Comparison of ENCODE assay signal across 8 cellular contexts in the genomic region with DNA sequence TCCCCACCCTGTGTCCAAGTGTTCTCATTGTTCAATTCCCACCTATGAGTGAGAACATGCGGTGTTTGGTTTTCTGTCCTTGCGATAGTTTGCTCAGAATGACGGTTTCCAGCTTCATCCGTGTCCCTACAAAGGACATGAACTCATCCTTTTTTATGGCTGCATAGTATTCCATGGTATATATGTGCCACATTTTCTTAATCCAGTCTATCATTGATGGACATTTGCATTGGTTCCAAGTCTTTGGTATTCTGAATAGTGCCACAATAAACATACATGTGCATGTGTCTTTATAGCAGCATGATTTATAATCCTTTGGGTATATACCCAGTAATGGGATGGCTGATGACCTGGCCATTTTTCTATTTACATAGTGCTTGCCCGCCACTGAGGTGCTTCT. TPM values are rescaled to one million over a fixed set of nuclear protein-coding genes. Genes with fewer than 3 reads are reported as not detected.
DNase-seq lines count a peak whose midpoint lies in the region; ATAC-seq, FAIRE-seq and TF ChIP-seq lines count a peak whose summit lies in the region.
"Not testable (repeated sequence)": the region's sequence is repeated elsewhere in the genome, so short reads cannot be mapped to it uniquely, and the experiment has no call there.

No MANE protein-coding gene starts in this region.

- H3K79me2 ChIP-seq in Loucy (ENCODE audit: insufficient read depth, low read length) (peaks cover 41% of the 10 kb centered on the region), HepG2 (ENCODE audit: insufficient read depth, low read length) (peaks cover 26% of the 10 kb centered on the region), osteoblast (ENCODE audit: insufficient read depth, low read length) (peaks cover 28% of the 10 kb centered on the region)

- H3K36me3 ChIP-seq in Loucy (ENCODE audit: insufficient read depth, low read length); endodermal cell (ENCODE audit: control insufficient read depth, insufficient read depth, low read length); HepG2 (replicated peaks in 1 of 2; ENCODE audit: control insufficient read depth in 1 of 2, insufficient read depth in 2 of 2, low read length in 2 of 2); osteoblast (ENCODE audit: insufficient read depth, low read length); thoracic aorta: not testable (repeated sequence)

- H3K9me3 ChIP-seq in CD4-positive, alpha-beta T cell (ENCODE audit: control insufficient read depth, low read length); Loucy (ENCODE audit: insufficient read depth, low read depth, low read length); endodermal cell (ENCODE audit: control insufficient read depth, low read length); HepG2 (ENCODE audit: low read length); osteoblast (ENCODE audit: low read depth, low read length); thoracic aorta: not testable (repeated sequence)

- H3K4me1 Mint-ChIP-seq in CD4-positive, alpha-beta T cell (ENCODE audit: low read depth): peaks cover 50% of the 10 kb centered on the region
- H3K4me1 Mint-ChIP-seq in activated naive CD8-positive, alpha-beta T cell treated with anti-CD3 and anti-CD28 coated beads for 36 hours: peaks cover 42% of the 10 kb centered on the region
- not testable (repeated sequence) for H3K4me1 Mint-ChIP-seq in endodermal cell

- not testable (repeated sequence) for FAIRE-seq in HepG2 (lab: Jason Lieb, UNC)

- H3K4me3 ChIP-seq in Loucy (ENCODE audit: low read length, poor library complexity, severe bottlenecking) (peak overlapping the region; percentile 93), WI38 (ENCODE audit: low read depth, low read length) (peak overlapping the region; percentile 92; the same call in 1 of the 2 replicates), endodermal cell (ENCODE audit: low read length) (peak overlapping the region; percentile 88), HepG2 (replicated peaks in 1 of 3; ENCODE audit: insufficient read depth in 1 of 3, low read depth in 2 of 3, low read length in 3 of 3) (peak overlapping the region; percentile 86 to 97 (median 90); a peak in 3 of 6 replicates), thoracic aorta (peak overlapping the region; percentile 95)
- H3K4me3 ChIP-seq in osteoblast (ENCODE audit: insufficient read depth, low read length): not testable (repeated sequence)

- H3K27me3 Mint-ChIP-seq in CD4-positive, alpha-beta T cell; activated naive CD8-positive, alpha-beta T cell treated with anti-CD3 and anti-CD28 coated beads for 36 hours; endodermal cell (ENCODE audit: insufficient read depth): not testable (repeated sequence)

- peak overlapping the region; percentile 93 for H3K4me3 Mint-ChIP-seq in CD4-positive, alpha-beta T cell
- peak overlapping the region; percentile 90 for H3K4me3 Mint-ChIP-seq in activated naive CD8-positive, alpha-beta T cell treated with anti-CD3 and anti-CD28 coated beads for 36 hours
- H3K4me3 Mint-ChIP-seq in endodermal cell: peak overlapping the region; percentile 86

- POLR2A ChIA-PET in CD4-positive, alpha-beta T cell (lab: Charles Lee): interaction anchor here (1.5 to 5.8 kb wide), 7 partner anchors 13 to 373 kb away, joined by 4 to 132 read pairs (median 9); a partner anchor contains a TSS
- POLR2A ChIA-PET in HepG2 (lab: Yijun Ruan, JAX): interaction anchor here (2.1 kb wide), 1 partner anchor 26 kb away, joined by 13 read pairs; no protein-coding TSS in a partner anchor

- H2AFZ ChIP-seq in Loucy (ENCODE audit: low read length); HepG2 (ENCODE audit: low read length); osteoblast (ENCODE audit: low read length): not testable (repeated sequence)

- CTCF ChIA-PET in CD4-positive, alpha-beta T cell (lab: Charles Lee); HepG2 (lab: Yijun Ruan, JAX; ENCODE audit: low intra/inter-chr PET ratio, low total read pairs): not testable (repeated sequence)

- H3K9ac ChIP-seq in Loucy (ENCODE audit: low read depth, low read length, poor library complexity, severe bottlenecking); endodermal cell (ENCODE audit: extremely low read depth, low read length, poor library complexity, severe bottlenecking): not testable (repeated sequence)
- peak overlapping the region; percentile 94; the same call in 1 of the 2 replicates for H3K9ac ChIP-seq in HepG2 (ENCODE audit: insufficient read depth, low read depth, low read length)

- TF ChIP-seq EP300 in HepG2 (IDR thresholded peaks at IDR 0.05; ENCODE audit: low read depth in 2 of 2, low read length in 2 of 2); HepG2 (CRISPR knock-in tag; IDR thresholded peaks at IDR 0.05; ENCODE audit: borderline replicate concordance): not testable (repeated sequence)

- H3K4me1 ChIP-seq in Loucy (ENCODE audit: insufficient read depth, low read length, poor library complexity, severe bottlenecking) (peaks cover 23% of the 10 kb centered on the region), HepG2 (ENCODE audit: insufficient read depth, low read length) (peaks cover 25% of the 10 kb centered on the region), osteoblast (ENCODE audit: insufficient read depth, low read length) (peaks cover 26% of the 10 kb centered on the region), thoracic aorta (ENCODE audit: control insufficient read depth in 1 of 2, low read depth in 2 of 2) (peaks cover 9 to 35% of the 10 kb centered on the region in 2 donors)
- not testable (repeated sequence) for H3K4me1 ChIP-seq in endodermal cell (ENCODE audit: control insufficient read depth, insufficient read depth, low read length)

- WGBS in endodermal cell (ENCODE audit: insufficient coverage in 1 of 2, insufficient read length in 1 of 2), 2 experiments: 45% methylated on average over 1 of the region's 5 CpGs; no CpG with 5 or more reads in 1 of the 2 experiments
- WGBS in HepG2 (ENCODE audit: low lambda C conversion rate): 38% methylated on average over 5 of the region's 5 CpGs

- not testable (repeated sequence) for TF ChIP-seq POLR2A in HepG2 (IDR thresholded peaks at IDR 0.05; ENCODE audit: insufficient read depth in 1 of 2, low read depth in 2 of 2, low read length in 2 of 2)

- not testable (repeated sequence) for TF ChIP-seq RAD21 in HepG2 (CRISPR knock-in tag; IDR thresholded peaks at IDR 0.05)

- not testable (repeated sequence) for TF ChIP-seq CTCF in CD4-positive, alpha-beta T cell (IDR thresholded peaks at IDR 0.05); Loucy (conservative IDR thresholded peaks at IDR 0.05; ENCODE audit: low read length); WI38 (IDR thresholded peaks at IDR 0.05; ENCODE audit: low read depth, low read length); endodermal cell (conservative IDR thresholded peaks at IDR 0.05); HepG2 (CRISPR knock-in tag; IDR thresholded peaks at IDR 0.05); osteoblast (IDR thresholded peaks at IDR 0.05; ENCODE audit: extremely low read depth, low read depth, low read length); thoracic aorta (IDR thresholded peaks at IDR 0.05)

- not testable (repeated sequence) for DNase-seq in CD4-positive, alpha-beta T cell; activated naive CD8-positive, alpha-beta T cell treated with anti-CD3 and anti-CD28 coated beads for 36 hours; endodermal cell; HepG2 (ENCODE audit: low spot score); osteoblast (ENCODE audit: insufficient read length, low spot score, missing footprints); thoracic aorta (ENCODE audit: low spot score)

- not testable (repeated sequence) for H3K9me2 ChIP-seq in Loucy (replicated peaks; ENCODE audit: low read depth, low read length)

- peak overlapping the region; percentile 99 for H3K4me2 ChIP-seq in Loucy (ENCODE audit: low read depth, low read length, poor library complexity, severe bottlenecking)
- H3K4me2 ChIP-seq in HepG2 (ENCODE audit: low read depth, low read length): peak overlapping the region; percentile 92
- peak overlapping the region; percentile 92 for H3K4me2 ChIP-seq in osteoblast (ENCODE audit: insufficient read depth, low read length)

- intact Hi-C loops in CD4-positive, alpha-beta T cell (cut with DNase I, micrococcal nuclease): loop anchor here in 1 of 2 experiments (10.0 kb wide), 4 partner anchors 71 to 1591 kb away; a partner anchor contains a TSS
- intact Hi-C loops in HepG2 (cut with micrococcal nuclease; ENCODE audit: unreplicated experiment): not testable (repeated sequence)

- H3F3A ChIP-seq in Loucy (ENCODE audit: low read depth): not testable (repeated sequence)

- H3K27me3 ChIP-seq in CD4-positive, alpha-beta T cell (ENCODE audit: control insufficient read depth, insufficient read depth, low read length); Loucy (ENCODE audit: insufficient read depth, low read length, poor library complexity, severe bottlenecking); endodermal cell (ENCODE audit: control insufficient read depth, insufficient read depth, low read length, poor library complexity, severe bottlenecking); HepG2 (ENCODE audit: control insufficient read depth in 1 of 2, insufficient read depth in 2 of 2, low read length in 2 of 2); thoracic aorta (replicated peaks; ENCODE audit: insufficient read depth): not testable (repeated sequence)
- peaks cover 10% of the 10 kb centered on the region for H3K27me3 ChIP-seq in osteoblast (ENCODE audit: insufficient read depth, low read length)

- peaks cover 11% of the 10 kb centered on the region for H4K20me1 ChIP-seq in Loucy (ENCODE audit: insufficient read depth, low read length, poor library complexity, severe bottlenecking)
- not testable (repeated sequence) for H4K20me1 ChIP-seq in HepG2 (ENCODE audit: insufficient read depth, low read length); osteoblast (ENCODE audit: insufficient read depth, low read length)

- peak overlapping the region; percentile 99 for H3K27ac ChIP-seq in CD4-positive, alpha-beta T cell (ENCODE audit: low read depth, low read length)
- H3K27ac ChIP-seq in endodermal cell (ENCODE audit: low read depth, low read length); osteoblast (ENCODE audit: low read depth, low read length); thoracic aorta: not testable (repeated sequence)
- H3K27ac ChIP-seq in HepG2 (ENCODE audit: extremely low read length, insufficient read depth, low read length): peak overlapping the region; percentile 78

- BruUV-seq in HepG2 (replicated peaks; lab: Mats Ljungman, UMichigan): not testable (repeated sequence)

- in situ Hi-C loops in HepG2 (cut with HindIII; ENCODE audit: extremely low pct_ligation_motif_present, low pct_unique_long_range_greater_than_20kb): not testable (repeated sequence)

- ATAC-seq in CD4-positive, alpha-beta T cell (ENCODE audit: poor library complexity); HepG2; thoracic aorta (ENCODE audit: insufficient number of reproducible peaks, low FRiP score, low read depth): not testable (repeated sequence)

- not testable (repeated sequence) for H3K9me3 Mint-ChIP-seq in CD4-positive, alpha-beta T cell; activated naive CD8-positive, alpha-beta T cell treated with anti-CD3 and anti-CD28 coated beads for 36 hours; endodermal cell

- peak overlapping the region; percentile 88 for H3K27ac Mint-ChIP-seq in CD4-positive, alpha-beta T cell
- H3K27ac Mint-ChIP-seq in activated naive CD8-positive, alpha-beta T cell treated with anti-CD3 and anti-CD28 coated beads for 36 hours; endodermal cell: not testable (repeated sequence)

- peaks cover 40% of the 10 kb centered on the region for H3K36me3 Mint-ChIP-seq in CD4-positive, alpha-beta T cell (ENCODE audit: low read depth)
- peaks cover 33% of the 10 kb centered on the region for H3K36me3 Mint-ChIP-seq in activated naive CD8-positive, alpha-beta T cell treated with anti-CD3 and anti-CD28 coated beads for 36 hours
- not testable (repeated sequence) for H3K36me3 Mint-ChIP-seq in endodermal cell (ENCODE audit: low read depth)

RNA-seq across cellular contexts. Expression of a gene that starts 0.8 kb away (rescaled TPM):
- 10 to 100 TPM; 50.1 to 54.0 TPM for total RNA-seq in CD4-positive, alpha-beta T cell
- total RNA-seq in activated naive CD8-positive, alpha-beta T cell treated with anti-CD3 and anti-CD28 coated beads for 36 hours: 10 to 100 TPM; 49.8 to 59.2 TPM
- total RNA-seq in endodermal cell (10 to 100 TPM; 56.7 to 63.2 TPM), HepG2 (2016; rRNA removed; fragmentation: Illumina TruSeq; extraction: Trizol) (72.1 and 74.4 TPM in 2 replicates), osteoblast (79.6 and 100 TPM in 2 replicates), thoracic aorta (100 to 1,000 TPM; 115 to 128 TPM)
- polyA plus RNA-seq in endodermal cell (2013, experiment 1 of 2): 48.4 TPM
- 36.6 TPM for polyA plus RNA-seq in endodermal cell (2013, experiment 2 of 2)
- total RNA-seq in HepG2 (2016; cell fraction: cytosol; rRNA removed; fragmentation: Illumina TruSeq; extraction: Trizol; ENCODE audit: low read depth): 16.5 and 18.5 TPM in 2 replicates
- 75.0 and 76.5 TPM in 2 replicates for total RNA-seq in HepG2 (2016; cell fraction: insoluble cytoplasmic fraction; rRNA removed; fragmentation: Illumina TruSeq; extraction: Trizol)
- 23.3 and 30.6 TPM in 2 replicates for total RNA-seq in HepG2 (2016; cell fraction: membrane; rRNA removed; fragmentation: Illumina TruSeq; extraction: Trizol)
- 35.7 and 40.9 TPM in 2 replicates for total RNA-seq in HepG2 (2016; cell fraction: nucleus; rRNA removed; fragmentation: Illumina TruSeq; extraction: Trizol)
- 35.8 and 41.1 TPM in 2 replicates for polyA plus RNA-seq in HepG2 (2011; rRNA removed)
- 27.6 and 35.9 TPM in 2 replicates for polyA plus RNA-seq in HepG2 (2011; cell fraction: cytosol; rRNA removed)
- polyA plus RNA-seq in HepG2 (2011; cell fraction: nucleus; rRNA removed): 20.8 and 25.4 TPM in 2 replicates
- 23.0 and 52.4 TPM in 2 replicates for polyA plus RNA-seq in HepG2 (2012)
- 22.9 and 25.5 TPM in 2 replicates for polyA plus RNA-seq in HepG2 (2016; cell fraction: cytosol; fragmentation: Illumina TruSeq; extraction: Trizol; ENCODE audit: low read depth)
- 67.0 and 70.3 TPM in 2 replicates for polyA plus RNA-seq in HepG2 (2016; cell fraction: insoluble cytoplasmic fraction; fragmentation: Illumina TruSeq; extraction: Trizol; ENCODE audit: low read depth)
- polyA plus RNA-seq in HepG2 (2016; cell fraction: membrane; fragmentation: Illumina TruSeq; extraction: Trizol; ENCODE audit: low read depth): 24.8 and 25.8 TPM in 2 replicates
- 44.4 and 74.3 TPM in 2 replicates for polyA plus RNA-seq in HepG2 (2016; cell fraction: nucleus; fragmentation: Illumina TruSeq; extraction: Trizol; ENCODE audit: insufficient read depth, low read depth)
- 6.9 and 33.8 TPM in 2 replicates for polyA minus RNA-seq in HepG2 (2011; rRNA and poly(A)+ RNA removed; ENCODE audit: low replicate concordance)
- 9.8 and 13.8 TPM in 2 replicates for polyA minus RNA-seq in HepG2 (2011; cell fraction: cytosol; rRNA and poly(A)+ RNA removed)
- 40.3 and 42.6 TPM in 2 replicates for polyA minus RNA-seq in HepG2 (2011; cell fraction: nucleus; rRNA and poly(A)+ RNA removed)

RNA-seq across cellular contexts. Expression of a gene that starts 29.1 kb away (rescaled TPM):
- total RNA-seq in CD4-positive, alpha-beta T cell: not detected
- not detected for total RNA-seq in activated naive CD8-positive, alpha-beta T cell treated with anti-CD3 and anti-CD28 coated beads for 36 hours
- 1 to 10 TPM; 2.6 to 3.7 TPM for total RNA-seq in endodermal cell
- 0.78 TPM for polyA plus RNA-seq in endodermal cell (2013, experiment 1 of 2)
- 1.3 TPM for polyA plus RNA-seq in endodermal cell (2013, experiment 2 of 2)
- total RNA-seq in HepG2 (2016; rRNA removed; fragmentation: Illumina TruSeq; extraction: Trizol): 674 and 839 TPM in 2 replicates
- total RNA-seq in HepG2 (2016; cell fraction: cytosol; rRNA removed; fragmentation: Illumina TruSeq; extraction: Trizol; ENCODE audit: low read depth): 242 and 256 TPM in 2 replicates
- total RNA-seq in HepG2 (2016; cell fraction: insoluble cytoplasmic fraction; rRNA removed; fragmentation: Illumina TruSeq; extraction: Trizol): 663 and 874 TPM in 2 replicates
- total RNA-seq in HepG2 (2016; cell fraction: membrane; rRNA removed; fragmentation: Illumina TruSeq; extraction: Trizol): 629 and 636 TPM in 2 replicates
- 227 and 238 TPM in 2 replicates for total RNA-seq in HepG2 (2016; cell fraction: nucleus; rRNA removed; fragmentation: Illumina TruSeq; extraction: Trizol)
- polyA plus RNA-seq in HepG2 (2011; rRNA removed): 417 and 526 TPM in 2 replicates
- polyA plus RNA-seq in HepG2 (2011; cell fraction: cytosol; rRNA removed): 451 and 581 TPM in 2 replicates
- 112 and 118 TPM in 2 replicates for polyA plus RNA-seq in HepG2 (2011; cell fraction: nucleus; rRNA removed)
- polyA plus RNA-seq in HepG2 (2012): 77.6 and 217 TPM in 2 replicates
- 401 and 422 TPM in 2 replicates for polyA plus RNA-seq in HepG2 (2016; cell fraction: cytosol; fragmentation: Illumina TruSeq; extraction: Trizol; ENCODE audit: low read depth)
- 1,459 and 1,539 TPM in 2 replicates for polyA plus RNA-seq in HepG2 (2016; cell fraction: insoluble cytoplasmic fraction; fragmentation: Illumina TruSeq; extraction: Trizol; ENCODE audit: low read depth)
- 928 and 1,086 TPM in 2 replicates for polyA plus RNA-seq in HepG2 (2016; cell fraction: membrane; fragmentation: Illumina TruSeq; extraction: Trizol; ENCODE audit: low read depth)
- polyA plus RNA-seq in HepG2 (2016; cell fraction: nucleus; fragmentation: Illumina TruSeq; extraction: Trizol; ENCODE audit: insufficient read depth, low read depth): 560 and 646 TPM in 2 replicates
- polyA minus RNA-seq in HepG2 (2011; rRNA and poly(A)+ RNA removed; ENCODE audit: low replicate concordance): 0.26 and 308 TPM in 2 replicates
- 48.7 and 61.2 TPM in 2 replicates for polyA minus RNA-seq in HepG2 (2011; cell fraction: cytosol; rRNA and poly(A)+ RNA removed)
- 37.3 and 43.0 TPM in 2 replicates for polyA minus RNA-seq in HepG2 (2011; cell fraction: nucleus; rRNA and poly(A)+ RNA removed)
- total RNA-seq in osteoblast: not detected in 2 replicates
- total RNA-seq in thoracic aorta: 1 to 10 TPM in 1 of 2 donors, not detected in 1; 5.0 TPM

RNA-seq across cellular contexts. Expression of a gene that starts 33.8 kb away (rescaled TPM):
- under 1 TPM; 0.03 to 0.08 TPM for total RNA-seq in CD4-positive, alpha-beta T cell
- under 1 TPM; 0.31 to 0.32 TPM for total RNA-seq in activated naive CD8-positive, alpha-beta T cell treated with anti-CD3 and anti-CD28 coated beads for 36 hours
- total RNA-seq in endodermal cell (1 to 10 TPM in 1 of 2 donors, under 1 TPM in 1; 0.77 to 1.4 TPM), HepG2 (2016; rRNA removed; fragmentation: Illumina TruSeq; extraction: Trizol) (0.02 TPM in 1 of 2 replicates, not detected in the other), osteoblast (under 0.01 TPM in 1 of 2 replicates, not detected in the other), thoracic aorta (1 to 10 TPM; 5.6 to 9.9 TPM)
- polyA plus RNA-seq in endodermal cell (2013, experiment 1 of 2): 0.36 TPM
- 0.41 TPM for polyA plus RNA-seq in endodermal cell (2013, experiment 2 of 2)
- not detected in 2 replicates for total RNA-seq in HepG2 (2016; cell fraction: cytosol; rRNA removed; fragmentation: Illumina TruSeq; extraction: Trizol; ENCODE audit: low read depth)
- total RNA-seq in HepG2 (2016; cell fraction: insoluble cytoplasmic fraction; rRNA removed; fragmentation: Illumina TruSeq; extraction: Trizol): 0.02 TPM in 1 of 2 replicates, not detected in the other
- total RNA-seq in HepG2 (2016; cell fraction: membrane; rRNA removed; fragmentation: Illumina TruSeq; extraction: Trizol): not detected in 2 replicates
- not detected in 2 replicates for total RNA-seq in HepG2 (2016; cell fraction: nucleus; rRNA removed; fragmentation: Illumina TruSeq; extraction: Trizol)
- polyA plus RNA-seq in HepG2 (2011; rRNA removed): 0.01 TPM in 1 of 2 replicates, not detected in the other
- polyA plus RNA-seq in HepG2 (2011; cell fraction: cytosol; rRNA removed): not detected in 2 replicates
- polyA plus RNA-seq in HepG2 (2011; cell fraction: nucleus; rRNA removed): not detected in 2 replicates
- not detected in 2 replicates for polyA plus RNA-seq in HepG2 (2012)
- polyA plus RNA-seq in HepG2 (2016; cell fraction: cytosol; fragmentation: Illumina TruSeq; extraction: Trizol; ENCODE audit: low read depth): not detected in 2 replicates
- not detected in 2 replicates for polyA plus RNA-seq in HepG2 (2016; cell fraction: insoluble cytoplasmic fraction; fragmentation: Illumina TruSeq; extraction: Trizol; ENCODE audit: low read depth)
- not detected in 2 replicates for polyA plus RNA-seq in HepG2 (2016; cell fraction: membrane; fragmentation: Illumina TruSeq; extraction: Trizol; ENCODE audit: low read depth)
- polyA plus RNA-seq in HepG2 (2016; cell fraction: nucleus; fragmentation: Illumina TruSeq; extraction: Trizol; ENCODE audit: insufficient read depth, low read depth): not detected in 2 replicates
- polyA minus RNA-seq in HepG2 (2011; rRNA and poly(A)+ RNA removed; ENCODE audit: low replicate concordance): 0.28 TPM in 1 of 2 replicates, not detected in the other
- polyA minus RNA-seq in HepG2 (2011; cell fraction: cytosol; rRNA and poly(A)+ RNA removed): not detected in 2 replicates
- not detected in 2 replicates for polyA minus RNA-seq in HepG2 (2011; cell fraction: nucleus; rRNA and poly(A)+ RNA removed)

RNA-seq across cellular contexts. Expression of a gene that starts 58.7 kb away (rescaled TPM):
- total RNA-seq in CD4-positive, alpha-beta T cell: 1 to 10 TPM; 2.6 to 3.8 TPM
- total RNA-seq in activated naive CD8-positive, alpha-beta T cell treated with anti-CD3 and anti-CD28 coated beads for 36 hours: 1 to 10 TPM; 3.4 TPM
- total RNA-seq in endodermal cell: 10 to 100 TPM; 48.7 to 77.2 TPM
- 27.7 TPM for polyA plus RNA-seq in endodermal cell (2013, experiment 1 of 2)
- polyA plus RNA-seq in endodermal cell (2013, experiment 2 of 2): 24.4 TPM
- total RNA-seq in HepG2 (2016; rRNA removed; fragmentation: Illumina TruSeq; extraction: Trizol): 17.2 and 18.5 TPM in 2 replicates
- 10.0 and 10.2 TPM in 2 replicates for total RNA-seq in HepG2 (2016; cell fraction: cytosol; rRNA removed; fragmentation: Illumina TruSeq; extraction: Trizol; ENCODE audit: low read depth)
- 15.0 and 19.2 TPM in 2 replicates for total RNA-seq in HepG2 (2016; cell fraction: insoluble cytoplasmic fraction; rRNA removed; fragmentation: Illumina TruSeq; extraction: Trizol)
- 28.0 and 32.7 TPM in 2 replicates for total RNA-seq in HepG2 (2016; cell fraction: membrane; rRNA removed; fragmentation: Illumina TruSeq; extraction: Trizol)
- total RNA-seq in HepG2 (2016; cell fraction: nucleus; rRNA removed; fragmentation: Illumina TruSeq; extraction: Trizol): 13.3 and 15.6 TPM in 2 replicates
- polyA plus RNA-seq in HepG2 (2011; rRNA removed): 7.4 and 12.3 TPM in 2 replicates
- polyA plus RNA-seq in HepG2 (2011; cell fraction: cytosol; rRNA removed): 6.2 and 7.5 TPM in 2 replicates
- polyA plus RNA-seq in HepG2 (2011; cell fraction: nucleus; rRNA removed): 33.9 and 49.5 TPM in 2 replicates
- polyA plus RNA-seq in HepG2 (2012): 3.6 and 9.1 TPM in 2 replicates
- polyA plus RNA-seq in HepG2 (2016; cell fraction: cytosol; fragmentation: Illumina TruSeq; extraction: Trizol; ENCODE audit: low read depth): 12.4 and 12.5 TPM in 2 replicates
- polyA plus RNA-seq in HepG2 (2016; cell fraction: insoluble cytoplasmic fraction; fragmentation: Illumina TruSeq; extraction: Trizol; ENCODE audit: low read depth): 18.7 and 21.4 TPM in 2 replicates
- 29.3 and 32.2 TPM in 2 replicates for polyA plus RNA-seq in HepG2 (2016; cell fraction: membrane; fragmentation: Illumina TruSeq; extraction: Trizol; ENCODE audit: low read depth)
- 31.6 and 35.1 TPM in 2 replicates for polyA plus RNA-seq in HepG2 (2016; cell fraction: nucleus; fragmentation: Illumina TruSeq; extraction: Trizol; ENCODE audit: insufficient read depth, low read depth)
- 8.7 TPM in 1 of 2 replicates, not detected in the other for polyA minus RNA-seq in HepG2 (2011; rRNA and poly(A)+ RNA removed; ENCODE audit: low replicate concordance)
- polyA minus RNA-seq in HepG2 (2011; cell fraction: cytosol; rRNA and poly(A)+ RNA removed): 2.2 and 3.1 TPM in 2 replicates
- polyA minus RNA-seq in HepG2 (2011; cell fraction: nucleus; rRNA and poly(A)+ RNA removed): 4.0 and 8.6 TPM in 2 replicates
- 4.0 and 4.1 TPM in 2 replicates for total RNA-seq in osteoblast
- 1 to 10 TPM; 3.2 to 7.8 TPM for total RNA-seq in thoracic aorta

Comparison
In these comparisons a context has a peak if more than half of its experiments do, and no peak if none do; other contexts are left out.
1. RNA of a gene that starts 29.1 kb away (total RNA-seq): 227 to 874 TPM in HepG2; 5.0 TPM in thoracic aorta, 2.6 to 3.7 TPM in endodermal cell, not detected in CD4-positive, alpha-beta T cell, not detected in activated naive CD8-positive, alpha-beta T cell treated with anti-CD3 and anti-CD28 coated beads for 36 hours and not detected in osteoblast; every median in the first group is over 10 times any median in the second.
2. Peak in every context shown above with its lines, with median percentiles within 50 percentile points of each other: H3K4me3 Mint-ChIP-seq and H3K4me2 ChIP-seq.